ENCODE assay signal across 1 cellular context in genomic region chr9:109969559-109970237, GRCh38.
TF ChIP-seq lines count a peak whose summit lies in the region.

No MANE protein-coding gene starts in this region.

TF ChIP-seq in WTC11, 78 proteins besides CTCF, POLR2A, EP300 and RAD21 (continued from another document):
- TF ChIP-seq E2F1 (CRISPR knock-in tag; IDR thresholded peaks at IDR 0.05) (no peak), EMX1 (CRISPR knock-in tag; IDR thresholded peaks at IDR 0.05) (no peak), IRF1 (CRISPR knock-in tag; IDR thresholded peaks at IDR 0.05) (no peak), RORB (CRISPR knock-in tag; IDR thresholded peaks at IDR 0.05) (no peak), AFF4 (CRISPR knock-in tag; IDR thresholded peaks at IDR 0.05; ENCODE audit: borderline replicate concordance) (no peak), ESRRA (CRISPR knock-in tag; IDR thresholded peaks at IDR 0.05; ENCODE audit: borderline replicate concordance) (no peak), ZBTB43 (CRISPR knock-in tag; IDR thresholded peaks at IDR 0.05) (no peak)
